1 cellular context compared by ENCODE assay signal in genomic region chr2:27211943-27212625, GRCh38.
A peak's percentile ranks its signal among the peaks of the same experiment; 100 is the strongest.
TF ChIP-seq lines count a peak whose summit lies in the region.

ATRAID (plus strand) TSS chr2:27212041; CDS start chr2:27212369, 328 bp downstream.
SLC5A6 (minus strand) TSS chr2:27212268; CDS start chr2:27207650, 4,618 bp downstream.

TF ChIP-seq in GM12878, 131 proteins besides CTCF, POLR2A, EP300 and RAD21 (continued from another document and continues in another):
- TF ChIP-seq ZBTB40 (IDR thresholded peaks at IDR 0.05; ENCODE audit: borderline replicate concordance): peak; percentile 79; the same call in 1 of the 2 replicates
- TF ChIP-seq HDAC2 (IDR thresholded peaks at IDR 0.05): no peak
- TF ChIP-seq IRF5 (IDR thresholded peaks at IDR 0.05; ENCODE audit: borderline replicate concordance): no peak
- no peak; the same call in 1 of the 2 replicates for TF ChIP-seq NKRF (conservative IDR thresholded peaks at IDR 0.05)
- TF ChIP-seq FOXM1 (IDR thresholded peaks at IDR 0.05; ENCODE audit: low read depth, low read length): no peak
- TF ChIP-seq RCOR1 (conservative IDR thresholded peaks at IDR 0.05; ENCODE audit: low read depth, low read length): no peak
- TF ChIP-seq MEF2A (IDR thresholded peaks at IDR 0.05; ENCODE audit: insufficient read depth, low read depth, low read length): no peak
- peak; percentile 56; the same call in 1 of the 2 replicates for TF ChIP-seq NR2F1 (conservative IDR thresholded peaks at IDR 0.05)
- peak; percentile 94 for TF ChIP-seq POLR2AphosphoS5 (IDR thresholded peaks at IDR 0.05; ENCODE audit: low read length)
- no peak; the same call in 1 of the 2 replicates for TF ChIP-seq POLR2AphosphoS2 (IDR thresholded peaks at IDR 0.05; ENCODE audit: low read depth, low read length)
- peak; percentile 23 for TF ChIP-seq RUNX3 (IDR thresholded peaks at IDR 0.05; ENCODE audit: low read length)
- no peak for TF ChIP-seq KAT2A (conservative IDR thresholded peaks at IDR 0.05; ENCODE audit: control insufficient read depth, low read depth, low read length)
- TF ChIP-seq MLLT1 (IDR thresholded peaks at IDR 0.05): no peak
- peak; percentile 91; the same call in 1 of the 2 replicates for TF ChIP-seq TAF1 (IDR thresholded peaks at IDR 0.05; ENCODE audit: borderline replicate concordance, low read depth, low read length)
- peak; percentile 95 for TF ChIP-seq RELA (IDR thresholded peaks at IDR 0.05; ENCODE audit: borderline replicate concordance, partially characterized antibody)
- no peak; the same call in 1 of the 2 replicates for TF ChIP-seq EED (IDR thresholded peaks at IDR 0.05; ENCODE audit: low read depth)
- peak; percentile 2; the same call in 1 of the 2 replicates for TF ChIP-seq MXI1 (IDR thresholded peaks at IDR 0.05; ENCODE audit: low read depth, low read length)
- TF ChIP-seq ZBED1 (IDR thresholded peaks at IDR 0.05; ENCODE audit: borderline replicate concordance): no peak
- TF ChIP-seq ASH2L (IDR thresholded peaks at IDR 0.05; ENCODE audit: borderline replicate concordance, low read depth): 0 out of 2 replicates have a peak, but pooled peaks have one; percentile 64
- TF ChIP-seq STAT1 (conservative IDR thresholded peaks at IDR 0.05): peak; percentile 43; the same call in 1 of the 2 replicates
- no peak for TF ChIP-seq ZNF592 (IDR thresholded peaks at IDR 0.05)
- 0 out of 2 replicates have a peak, but pooled peaks have one; percentile 71 for TF ChIP-seq NBN (IDR thresholded peaks at IDR 0.05)
- TF ChIP-seq NRF1 (conservative IDR thresholded peaks at IDR 0.05; ENCODE audit: low read depth, low read length): no peak
- no peak for TF ChIP-seq STAT3 (IDR thresholded peaks at IDR 0.05; ENCODE audit: low read depth, low read length)
- peak; percentile 84 for TF ChIP-seq NR2C1 (IDR thresholded peaks at IDR 0.05)
- TF ChIP-seq USF1 (IDR thresholded peaks at IDR 0.05; ENCODE audit: borderline replicate concordance, extremely low read length, insufficient read depth, low read depth, low read length): no peak
- peak; percentile 39; the same call in 1 of the 2 replicates for TF ChIP-seq TBL1XR1 (IDR thresholded peaks at IDR 0.05; ENCODE audit: low read depth, low read length)
- no peak for TF ChIP-seq NFYA (IDR thresholded peaks at IDR 0.05; ENCODE audit: borderline replicate concordance, low read depth, low read length)
- TF ChIP-seq BRCA1 (IDR thresholded peaks at IDR 0.05; ENCODE audit: low read depth, low read length): no peak
- TF ChIP-seq LARP7 (IDR thresholded peaks at IDR 0.05): peak; percentile 87; the same call in 1 of the 2 replicates
- TF ChIP-seq SMAD5 (IDR thresholded peaks at IDR 0.05; ENCODE audit: low read depth): peak; percentile 76
- TF ChIP-seq ZBTB33 (IDR thresholded peaks at IDR 0.05): no peak
- TF ChIP-seq CHD1 (IDR thresholded peaks at IDR 0.05; ENCODE audit: low read depth, low read length): no peak
- TF ChIP-seq BACH1 (IDR thresholded peaks at IDR 0.05; ENCODE audit: borderline replicate concordance): peak; percentile 34; the same call in 1 of the 2 replicates
- no peak for TF ChIP-seq KDM1A (IDR thresholded peaks at IDR 0.05; ENCODE audit: borderline replicate concordance)
- no peak for TF ChIP-seq PAX5 (IDR thresholded peaks at IDR 0.05; ENCODE audit: borderline replicate concordance, low read depth, low read length)
- peak; percentile 24 for TF ChIP-seq SMAD1 (IDR thresholded peaks at IDR 0.05; ENCODE audit: low read depth, partially characterized antibody)
- no peak for TF ChIP-seq TCF3 (IDR thresholded peaks at IDR 0.05; ENCODE audit: borderline replicate concordance, insufficient read depth, low read depth, low read length)
- TF ChIP-seq CBFB (IDR thresholded peaks at IDR 0.05; ENCODE audit: low read depth): no peak; the same call in 1 of the 2 replicates
- peak; percentile 67; the same call in 1 of the 2 replicates for TF ChIP-seq DPF2 (IDR thresholded peaks at IDR 0.05)
- 0 out of 2 replicates have a peak, but pooled peaks have one; percentile 8 for TF ChIP-seq ZBTB4 (CRISPR knock-in tag; IDR thresholded peaks at IDR 0.05)
- TF ChIP-seq CREB1 (IDR thresholded peaks at IDR 0.05; ENCODE audit: low read depth): peak; percentile 74
- peak in 1 of 2 experiments; percentile 66; a peak in 1 of 4 replicates for TF ChIP-seq BHLHE40 (IDR thresholded peaks at IDR 0.05; ENCODE audit: borderline replicate concordance in 1 of 2, low read depth in 2 of 2, low read length in 1 of 2)
